In the genomic region with DNA sequence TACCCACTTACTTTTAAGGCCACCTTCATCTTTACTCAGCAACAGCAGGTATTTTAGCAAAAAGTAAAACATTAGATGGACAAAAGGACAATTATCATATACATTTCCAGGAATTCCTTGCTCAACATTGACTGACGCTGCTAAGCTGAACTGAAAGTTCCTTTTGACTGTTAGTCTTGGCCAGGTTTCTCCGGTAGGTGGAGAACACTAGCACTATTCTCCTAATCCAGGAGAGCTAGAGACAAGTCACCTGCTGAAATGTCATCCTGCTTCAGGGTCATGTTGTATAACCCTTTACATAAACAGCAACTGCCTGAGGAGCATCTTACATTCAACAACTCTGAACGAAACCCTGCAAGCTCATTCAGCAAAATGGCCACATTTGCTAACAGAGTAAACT, we compare ENCODE assay signal across 18 cellular contexts.
DNase-seq lines count a peak whose midpoint lies in the region; ATAC-seq, FAIRE-seq and TF ChIP-seq lines count a peak whose summit lies in the region.
"Had no signal": no experiment of that assay in that cellular context is flagged by ENCODE, and none has a peak within 500 bp of the region (broad histone marks: within the 10 kb centered on the region; RNA-seq: fewer than 3 reads in every experiment).

No MANE protein-coding gene starts in this region.

- H3K27ac ChIP-seq in HepG2 (ENCODE audit: extremely low read length, insufficient read depth, low read length) = no peak overlapping the region
- H3K27ac ChIP-seq in right lobe of liver = no peak overlapping the region
- H3K27ac ChIP-seq in keratinocyte (ENCODE audit: control insufficient read depth, insufficient read depth, low read length) = no peak overlapping the region
- H3K27ac ChIP-seq in stomach = no peak overlapping the region

- no peak overlapping the region for H2AFZ ChIP-seq in HepG2 (ENCODE audit: low read length)
- no peak overlapping the region for H2AFZ ChIP-seq in keratinocyte (ENCODE audit: control insufficient read depth, low read length)

- TF ChIP-seq CTCF in HepG2 (CRISPR knock-in tag; IDR thresholded peaks at IDR 0.05) (0 out of 2 replicates have a peak, but pooled peaks have one; percentile 17), right lobe of liver (IDR thresholded peaks at IDR 0.05) (no peak), keratinocyte (optimal IDR thresholded peaks at IDR 0.05 in 1 of 3, IDR thresholded peaks at IDR 0.05 in 1 of 3, conservative IDR thresholded peaks at IDR 0.05 in 1 of 3; ENCODE audit: extremely low read depth in 1 of 3, insufficient read depth in 2 of 3, low read length in 3 of 3) (peak in 1 of 3 experiments; percentile 1), stomach (IDR thresholded peaks at IDR 0.05) (peak in 2 of 7 experiments; percentile 8 to 30), natural killer cell (IDR thresholded peaks at IDR 0.05) (no peak)

- H3K36me3 ChIP-seq in HepG2 (replicated peaks in 1 of 2; ENCODE audit: control insufficient read depth in 1 of 2, insufficient read depth in 2 of 2, low read length in 2 of 2) (no peaks in the 10 kb centered on the region), right lobe of liver (no peaks in the 10 kb centered on the region), keratinocyte (ENCODE audit: control insufficient read depth in 2 of 2, extremely low read depth in 1 of 2, insufficient read depth in 2 of 2, low read length in 2 of 2) (no peaks in the 10 kb centered on the region), stomach (no peaks in the 10 kb centered on the region)
- H3K36me3 ChIP-seq: HAP-1 had no signal

- H3K9ac ChIP-seq in HepG2 (ENCODE audit: insufficient read depth, low read depth, low read length) (no peak overlapping the region), keratinocyte (ENCODE audit: control insufficient read depth, extremely low read depth, insufficient read depth, low read length) (no peak overlapping the region)

- TF ChIP-seq POLR2A in HepG2 (IDR thresholded peaks at IDR 0.05; ENCODE audit: insufficient read depth in 1 of 2, low read depth in 2 of 2, low read length in 2 of 2) = no peak
- TF ChIP-seq POLR2A in right lobe of liver (IDR thresholded peaks at IDR 0.05) = no peak
- no peak for TF ChIP-seq POLR2A in stomach (IDR thresholded peaks at IDR 0.05)

- peak; percentile 66 for ATAC-seq in HepG2
- no peak for ATAC-seq in right lobe of liver
- ATAC-seq in HG03097 (IDR thresholded peaks at IDR 0.05; ENCODE audit: low FRiP score, unreplicated experiment) = no peak
- ATAC-seq in natural killer cell = no peak

- BruUV-seq in HepG2 (replicated peaks; lab: Mats Ljungman, UMichigan) = no TSS peak

- DNase-seq in HepG2 (ENCODE audit: low spot score) (peak; percentile 3), right lobe of liver (no peak), SK-MEL-5 (ENCODE audit: low read depth, low spot score) (peak; percentile 89), keratinocyte (ENCODE audit: low read depth, low spot score) (no peak), stomach (peak; percentile 26), natural killer cell (no peak)
- no peak for DNase-seq in activated naive CD4-positive, alpha-beta T cell treated with anti-CD3 and anti-CD28 coated beads, Interleukin-2, amount 10 ng/mL, durations not matched to agents 7 days and 5 days
- DNase-seq: C1 segment of cervical spinal cord; CD4-positive, alpha-beta memory T cell; DMS153; DND-41; GDM1; GOT3 had no signal

- H3K4me1 Mint-ChIP-seq in natural killer cell = no peaks in the 10 kb centered on the region
- no peaks in the 10 kb centered on the region for H3K4me1 Mint-ChIP-seq in activated naive CD4-positive, alpha-beta T cell treated with anti-CD3 and anti-CD28 coated beads, Interleukin-2, amount 10 ng/mL, durations not matched to agents 7 days and 5 days
- H3K4me1 Mint-ChIP-seq: B cell; CD4-positive, alpha-beta memory T cell had no signal

- H3K4me3 Mint-ChIP-seq in natural killer cell = no peak overlapping the region
- H3K4me3 Mint-ChIP-seq in activated naive CD4-positive, alpha-beta T cell treated with anti-CD3 and anti-CD28 coated beads, Interleukin-2, amount 10 ng/mL, durations not matched to agents 7 days and 5 days = no peak overlapping the region
- H3K4me3 Mint-ChIP-seq: B cell; CD4-positive, alpha-beta memory T cell had no signal

- no peak overlapping the region for H3K4me2 ChIP-seq in HepG2 (ENCODE audit: low read depth, low read length)
- H3K4me2 ChIP-seq in keratinocyte (ENCODE audit: control insufficient read depth, extremely low read depth, insufficient read depth, low read depth, low read length) = no peak overlapping the region

- WGBS in HepG2 (ENCODE audit: low lambda C conversion rate) = 8% methylated on average over 3 of the region's 3 CpGs
- whole genome bisulfite sequencing in right lobe of liver (ENCODE audit: insufficient coverage, low coverage, low lambda C conversion rate, missing lambda C conversion rate) = 60% methylated on average over 3 of the region's 3 CpGs
- 37 to 66% (median 47%) methylated on average over 3 of the region's 3 CpGs for WGBS in stomach, 5 donors

- H3K9me3 ChIP-seq in HepG2 (ENCODE audit: low read length) (no peaks in the 10 kb centered on the region), right lobe of liver (no peaks in the 10 kb centered on the region), keratinocyte (ENCODE audit: control insufficient read depth, low read depth, low read length) (no peaks in the 10 kb centered on the region), stomach (no peaks in the 10 kb centered on the region)
- H3K9me3 ChIP-seq: HAP-1 had no signal

- no peak overlapping the region for H3K27ac Mint-ChIP-seq in natural killer cell
- H3K27ac Mint-ChIP-seq in activated naive CD4-positive, alpha-beta T cell treated with anti-CD3 and anti-CD28 coated beads, Interleukin-2, amount 10 ng/mL, durations not matched to agents 7 days and 5 days = no peak overlapping the region
- H3K27ac Mint-ChIP-seq: B cell; CD4-positive, alpha-beta memory T cell had no signal

- H3K27me3 ChIP-seq in HepG2 (ENCODE audit: control insufficient read depth in 1 of 2, insufficient read depth in 2 of 2, low read length in 2 of 2) = no peaks in the 10 kb centered on the region
- H3K27me3 ChIP-seq in right lobe of liver = no peaks in the 10 kb centered on the region
- no peaks in the 10 kb centered on the region for H3K27me3 ChIP-seq in keratinocyte (ENCODE audit: control insufficient read depth, extremely low read depth, insufficient read depth, low read length)
- H3K27me3 ChIP-seq in stomach = no peaks in the 10 kb centered on the region

- POLR2A ChIA-PET in HepG2 (lab: Yijun Ruan, JAX) = no interaction called here

- dilution Hi-C loops in keratinocyte (cut with MboI; ENCODE audit: extremely low pct_ligation_motif_present, low sequenced_read_pairs) = no loop called here

- no peaks in the 10 kb centered on the region for H3K9me1 ChIP-seq in keratinocyte (ENCODE audit: control insufficient read depth, extremely low read depth, insufficient read depth, low read length)

- no peaks in the 10 kb centered on the region for H3K79me2 ChIP-seq in HepG2 (ENCODE audit: insufficient read depth, low read length)
- no peaks in the 10 kb centered on the region for H3K79me2 ChIP-seq in keratinocyte (ENCODE audit: control insufficient read depth, insufficient read depth, low read length)

- CTCF ChIA-PET in HepG2 (lab: Yijun Ruan, JAX; ENCODE audit: low intra/inter-chr PET ratio, low total read pairs) = no interaction called here
- CTCF ChIA-PET in activated naive CD4-positive, alpha-beta T cell treated with anti-CD3 and anti-CD28 coated beads, Interleukin-2, amount 10 ng/mL, durations not matched to agents 7 days and 5 days (lab: Charles Lee) = no interaction called here

- H3K4me1 ChIP-seq in HepG2 (ENCODE audit: insufficient read depth, low read length) = no peaks in the 10 kb centered on the region
- H3K4me1 ChIP-seq in right lobe of liver = no peaks in the 10 kb centered on the region
- H3K4me1 ChIP-seq in keratinocyte (ENCODE audit: control insufficient read depth, extremely low read depth, insufficient read depth, low read length) = no peaks in the 10 kb centered on the region
- H3K4me1 ChIP-seq in stomach = no peaks in the 10 kb centered on the region

- TF ChIP-seq RAD21 in HepG2 (CRISPR knock-in tag; IDR thresholded peaks at IDR 0.05) = no peak

- no peak for FAIRE-seq in HepG2 (lab: Jason Lieb, UNC)
- peak; percentile 41 for FAIRE-seq in keratinocyte (lab: Jason Lieb, UNC)
- FAIRE-seq: A204.1, GM12892 had no signal

- intact Hi-C loops in HepG2 (cut with micrococcal nuclease; ENCODE audit: unreplicated experiment) = no loop called here
- intact Hi-C loops in right lobe of liver (cut with DNase I) = no loop called here
- intact Hi-C loops in stomach (cut with DNase I; ENCODE audit: low total_unique reads) = no loop called here
- intact Hi-C loops in natural killer cell (cut with micrococcal nuclease) = no loop called here

- in situ Hi-C loops in HepG2 (cut with HindIII; ENCODE audit: extremely low pct_ligation_motif_present, low pct_unique_long_range_greater_than_20kb) = no loop called here
- in situ Hi-C loops in SK-MEL-5 (cut with HindIII; ENCODE audit: low pct_unique_long_range_greater_than_20kb, low sequenced_read_pairs) = no loop called here

- TF ChIP-seq EP300 in HepG2 (IDR thresholded peaks at IDR 0.05; ENCODE audit: low read depth in 2 of 2, low read length in 2 of 2) = no peak
- no peak for TF ChIP-seq EP300 in HepG2 (CRISPR knock-in tag; IDR thresholded peaks at IDR 0.05; ENCODE audit: borderline replicate concordance)
- no peak for TF ChIP-seq EP300 in stomach (IDR thresholded peaks at IDR 0.05)

- H3K4me3 ChIP-seq in HepG2 (replicated peaks in 1 of 3; ENCODE audit: insufficient read depth in 1 of 3, low read depth in 2 of 3, low read length in 3 of 3) (no peak overlapping the region), right lobe of liver (no peak overlapping the region), keratinocyte (ENCODE audit: control insufficient read depth in 2 of 3, extremely low read depth in 1 of 3, insufficient read depth in 2 of 3, low read depth in 1 of 3, low read length in 3 of 3) (no peak overlapping the region), stomach (no peak overlapping the region)
- H3K4me3 ChIP-seq: HAP-1 had no signal

- no peaks in the 10 kb centered on the region for H3K27me3 Mint-ChIP-seq in natural killer cell (ENCODE audit: low read depth in 2 of 2)
- no peaks in the 10 kb centered on the region for H3K27me3 Mint-ChIP-seq in activated naive CD4-positive, alpha-beta T cell treated with anti-CD3 and anti-CD28 coated beads, Interleukin-2, amount 10 ng/mL, durations not matched to agents 7 days and 5 days
- H3K27me3 Mint-ChIP-seq: B cell; CD4-positive, alpha-beta memory T cell had no signal

- H4K20me1 ChIP-seq in HepG2 (ENCODE audit: insufficient read depth, low read length) (no peaks in the 10 kb centered on the region), keratinocyte (ENCODE audit: control insufficient read depth, extremely low read depth, insufficient read depth, low read length) (no peaks in the 10 kb centered on the region)

- no peaks in the 10 kb centered on the region for H3K36me3 Mint-ChIP-seq in natural killer cell
- H3K36me3 Mint-ChIP-seq in activated naive CD4-positive, alpha-beta T cell treated with anti-CD3 and anti-CD28 coated beads, Interleukin-2, amount 10 ng/mL, durations not matched to agents 7 days and 5 days = no peaks in the 10 kb centered on the region
- H3K36me3 Mint-ChIP-seq: CD4-positive, alpha-beta memory T cell had no signal

- H3K9me3 Mint-ChIP-seq in natural killer cell = peaks cover 8 to 14% of the 10 kb centered on the region in 2 donors
- peaks cover 10% of the 10 kb centered on the region for H3K9me3 Mint-ChIP-seq in activated naive CD4-positive, alpha-beta T cell treated with anti-CD3 and anti-CD28 coated beads, Interleukin-2, amount 10 ng/mL, durations not matched to agents 7 days and 5 days

Comparison
In these comparisons a context has a peak if more than half of its experiments do, and no peak if none do; other contexts are left out.
1. DNase-seq: peak in HepG2 (single experiment), SK-MEL-5 (single experiment) and stomach (single experiment); none in right lobe of liver (0 of 3), keratinocyte (single experiment), natural killer cell (single experiment) and activated naive CD4-positive, alpha-beta T cell treated with anti-CD3 and anti-CD28 coated beads, Interleukin-2, amount 10 ng/mL, durations not matched to agents 7 days and 5 days (single experiment).